Comparison of ENCODE assay signal across 9 cellular contexts in the genomic region with DNA sequence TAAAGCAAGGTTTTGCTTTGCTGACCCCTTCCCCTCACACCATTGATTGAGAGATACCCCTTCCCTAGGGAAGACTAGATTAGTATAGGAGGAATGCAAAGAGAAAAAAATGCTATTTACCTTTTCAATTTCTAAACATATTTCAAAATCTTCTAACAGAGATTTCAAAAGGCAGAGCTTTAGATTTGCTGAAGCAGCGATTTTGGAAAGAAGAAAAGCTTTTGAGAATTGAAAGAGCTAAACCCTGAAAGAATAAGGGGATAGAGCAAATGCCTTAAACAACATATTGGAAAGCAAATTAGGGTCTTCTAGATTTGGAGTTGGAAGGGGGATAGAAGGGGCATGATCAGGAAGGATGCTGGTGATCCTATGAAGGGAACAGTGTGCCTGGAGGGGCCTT. TPM values are rescaled to one million over a fixed set of nuclear protein-coding genes. Genes with fewer than 3 reads are reported as not detected.
"Had no signal": no experiment of that assay in that cellular context is flagged by ENCODE, and none has a peak within 500 bp of the region (broad histone marks: within the 10 kb centered on the region; RNA-seq: fewer than 3 reads in every experiment).

No MANE protein-coding gene starts in this region.

- H3K4me3 ChIP-seq: GM23248 had no signal

- H3K9me3 Mint-ChIP-seq: H9, IgD-negative memory B cell had no signal

- H2AFZ ChIP-seq: GM23248 had no signal

- H3K4me3 Mint-ChIP-seq: H9, IgD-negative memory B cell had no signal

- H3K4me1 Mint-ChIP-seq: IgD-negative memory B cell had no signal

- H3K36me3 Mint-ChIP-seq: IgD-negative memory B cell had no signal

- H3K27ac ChIP-seq: GM23248, HL-60 had no signal

- H3K9ac ChIP-seq: GM23248 had no signal

- FAIRE-seq: H54 had no signal

- DNase-seq: GM23248, GOT3, H9, HCEC 1CT, Kasumi-1, KG1 had no signal

- H3K27ac Mint-ChIP-seq: H9, IgD-negative memory B cell had no signal

RNA-seq across cellular contexts. Expression of gene KLHL31, which starts 46.5 kb away (rescaled TPM):
- total RNA-seq: GM23248 had no signal
